In genomic region chr7:47529405-47529804, GRCh38 we compare ENCODE assay signal across 23 cellular contexts. TPM values are rescaled to one million over a fixed set of nuclear protein-coding genes. Genes with fewer than 3 reads are reported as not detected.
"Had no signal": no experiment of that assay in that cellular context is flagged by ENCODE, and none has a peak within 500 bp of the region (broad histone marks: within the 10 kb centered on the region; RNA-seq: fewer than 3 reads in every experiment).

No MANE protein-coding gene starts in this region.

- H3K9me3 ChIP-seq: adrenal gland, body of pancreas, colonic mucosa, right lobe of liver, testis, upper lobe of left lung, vagina had no signal

- DNase-seq: activated CD4-positive, alpha-beta T cell treated with anti-CD3 and anti-CD28 coated beads for 48 hours; activated CD4-positive, alpha-beta T cell treated with anti-CD3 and anti-CD28 coated beads, Interleukin-2, amount 50 U/mL, for 48 hours; activated CD8-positive, alpha-beta memory T cell treated with anti-CD3 and anti-CD28 coated beads for 24 hours; activated effector memory CD4-positive, alpha-beta T cell treated with anti-CD3 and anti-CD28 coated beads, Interleukin-2, amount 50 U/mL, for 16 hours; activated naive CD4-positive, alpha-beta T cell treated with anti-CD3 and anti-CD28 coated beads for 36 hours; activated naive CD8-positive, alpha-beta T cell treated with anti-CD3 and anti-CD28 coated beads for 36 hours; adrenal gland; body of pancreas; colonic mucosa; effector memory CD4-positive, alpha-beta T cell; left cardiac atrium; midbrain; naive thymus-derived CD8-positive, alpha-beta T cell; right lobe of liver; stimulated activated CD4-positive, alpha-beta T cell treated with anti-CD3 and anti-CD28 coated beads, Interleukin-12 subunit alpha, Interleukin-12 subunit beta, amount 100 ng/mL, for 4 hours; stimulated activated CD4-positive, alpha-beta T cell treated with anti-CD3 and anti-CD28 coated beads, Interleukin-4, amount 100 ng/mL, for 1 hour; stimulated activated naive CD8-positive, alpha-beta T cell treated with anti-CD3 and anti-CD28 coated beads, Interleukin-15, Interleukin-2, amounts not matched to agents 100 U/mL and 50 U/mL, for 24 hours; T-helper 9 cell; testis; upper lobe of left lung had no signal

- H3K36me3 ChIP-seq: colonic mucosa, neural progenitor cell, vagina had no signal

- H3K4me1 ChIP-seq: adrenal gland, colonic mucosa, testis, upper lobe of left lung had no signal

- ATAC-seq: body of pancreas; left cardiac atrium; naive thymus-derived CD8-positive, alpha-beta T cell; stimulated activated naive CD8-positive, alpha-beta T cell treated with anti-CD3 and anti-CD28 coated beads, Interleukin-15, Interleukin-2, amounts not matched to agents 100 U/mL and 50 U/mL, for 24 hours had no signal

- H3K9ac ChIP-seq: neural progenitor cell had no signal

- H3K27ac ChIP-seq: adrenal gland, colonic mucosa, neural progenitor cell, testis, upper lobe of left lung, vagina, VCaP had no signal

- H3K27me3 ChIP-seq: adrenal gland, body of pancreas, colonic mucosa, neural progenitor cell, right lobe of liver, testis, upper lobe of left lung, vagina had no signal

- H3K4me3 ChIP-seq: adrenal gland, body of pancreas, colonic mucosa, neural progenitor cell, right lobe of liver, testis, upper lobe of left lung, vagina had no signal

- H3K4me2 ChIP-seq: neural progenitor cell had no signal

- H2AFZ ChIP-seq: neural progenitor cell had no signal

RNA-seq across cellular contexts. Expression of gene TNS3, which starts 52.5 kb away (rescaled TPM):
- polyA plus RNA-seq: naive thymus-derived CD8-positive, alpha-beta T cell had no signal
